ENCODE assay signal across 1 cellular context in the genomic region with DNA sequence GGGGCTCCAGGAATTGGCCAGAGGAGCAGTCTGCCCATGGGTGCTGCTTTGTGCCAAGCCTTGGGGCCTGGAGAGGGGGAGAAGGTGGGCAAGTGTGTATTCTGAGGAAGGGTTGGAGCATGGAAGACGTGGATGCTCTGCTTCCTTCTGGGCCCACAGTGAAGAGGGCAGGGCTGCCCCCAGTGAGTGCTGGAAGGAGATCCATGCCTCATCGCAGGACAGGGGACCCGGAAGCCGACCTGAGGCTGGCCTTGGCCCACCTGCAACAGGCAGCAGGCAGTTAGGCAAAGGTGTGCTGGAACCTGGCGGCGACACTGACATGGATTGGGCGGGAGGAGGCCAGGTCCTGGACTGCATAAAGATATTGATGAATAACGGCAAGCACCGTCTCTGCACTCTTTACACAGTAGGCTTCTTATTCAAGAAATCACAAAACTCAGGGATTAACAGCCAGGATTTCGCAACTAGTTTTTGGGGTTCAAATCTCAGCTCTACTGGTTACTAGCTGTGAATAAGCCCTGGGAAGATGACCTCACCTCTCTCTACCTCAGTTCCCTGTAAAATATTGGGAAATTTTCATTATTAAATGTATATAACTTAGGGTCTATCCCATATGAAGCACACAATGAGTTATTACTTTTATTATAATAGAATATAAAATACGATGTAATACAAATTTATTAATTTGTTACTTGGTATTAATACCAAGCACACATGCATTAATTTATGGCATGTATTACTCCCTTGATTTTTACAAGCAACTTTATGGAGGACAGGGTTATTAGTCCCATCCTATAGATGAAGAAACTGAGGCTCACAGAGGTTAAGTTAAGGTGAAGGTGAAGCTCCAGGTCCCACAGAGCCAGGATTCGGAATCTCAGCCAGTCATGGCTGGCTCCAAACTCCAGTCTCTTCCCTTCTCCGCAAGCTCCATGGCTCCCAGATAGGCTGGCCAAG.
TF ChIP-seq lines count a peak whose summit lies in the region.

No MANE protein-coding gene starts in this region.

TF ChIP-seq in IMR-90, 13 proteins besides CTCF, POLR2A, EP300 and RAD21:
- no peak for TF ChIP-seq CHD1 (IDR thresholded peaks at IDR 0.05; ENCODE audit: low read depth, low read length)
- TF ChIP-seq, protein P1, sequence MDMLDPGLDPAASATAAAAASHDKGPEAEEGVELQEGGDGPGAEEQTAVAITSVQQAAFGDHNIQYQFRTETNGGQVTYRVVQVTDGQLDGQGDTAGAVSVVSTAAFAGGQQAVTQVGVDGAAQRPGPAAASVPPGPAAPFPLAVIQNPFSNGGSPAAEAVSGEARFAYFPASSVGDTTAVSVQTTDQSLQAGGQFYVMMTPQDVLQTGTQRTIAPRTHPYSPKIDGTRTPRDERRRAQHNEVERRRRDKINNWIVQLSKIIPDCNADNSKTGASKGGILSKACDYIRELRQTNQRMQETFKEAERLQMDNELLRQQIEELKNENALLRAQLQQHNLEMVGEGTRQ (IDR thresholded peaks at IDR 0.05; ENCODE audit: low read depth, low read length) = no peak
- peak; percentile 83 for TF ChIP-seq CEBPB (IDR thresholded peaks at IDR 0.05; ENCODE audit: low read depth, low read length)
